In the genomic region with DNA sequence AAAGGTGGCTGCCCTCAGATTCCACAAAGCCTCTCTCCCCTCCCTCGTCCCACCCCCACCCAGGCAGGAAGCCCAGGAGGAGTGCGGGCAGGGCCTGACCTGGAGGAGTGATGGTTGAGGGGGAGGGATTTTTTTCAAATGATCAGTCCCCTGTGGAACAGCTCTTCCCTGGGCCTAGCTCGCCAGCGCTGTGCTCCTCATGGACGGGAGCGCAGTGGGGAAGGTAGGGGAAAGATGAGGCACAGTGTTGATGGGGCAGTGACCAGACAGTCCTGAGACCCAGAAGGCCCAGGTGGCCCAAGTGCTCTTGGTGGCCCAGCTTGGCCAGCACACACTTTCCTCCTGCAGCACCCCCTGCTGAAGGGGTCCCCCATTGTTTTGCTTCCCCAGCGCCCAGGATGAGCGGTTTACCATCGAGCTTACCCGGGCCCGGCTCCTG, we compare ENCODE assay signal across 23 cellular contexts. TPM values are rescaled to one million over a fixed set of nuclear protein-coding genes. Genes with fewer than 3 reads are reported as not detected.
DNase-seq lines count a peak whose midpoint lies in the region; ATAC-seq, FAIRE-seq and TF ChIP-seq lines count a peak whose summit lies in the region.
"Had no signal": no experiment of that assay in that cellular context is flagged by ENCODE, and none has a peak within 500 bp of the region (broad histone marks: within the 10 kb centered on the region; RNA-seq: fewer than 3 reads in every experiment).

No MANE protein-coding gene starts in this region.

- no peaks in the 10 kb centered on the region for H3K36me3 Mint-ChIP-seq in activated naive CD4-positive, alpha-beta T cell treated with anti-CD3 and anti-CD28 coated beads, Interleukin-2, amount 50 U/mL, for 24 hours
- H3K36me3 Mint-ChIP-seq in activated naive CD4-positive, alpha-beta T cell treated with anti-CD3 and anti-CD28 coated beads, Interleukin-2, amount 10 ng/mL, durations not matched to agents 7 days and 5 days: peaks cover 13% of the 10 kb centered on the region

- H2BK5ac ChIP-seq in H1 (ENCODE audit: low read depth, low read length): no peak overlapping the region

- ATAC-seq in right lobe of liver (peak in 1 of 4 donors; percentile 1), HG03521 (IDR thresholded peaks at IDR 0.05; ENCODE audit: unreplicated experiment) (no peak), HG02973 (IDR thresholded peaks at IDR 0.05; ENCODE audit: unreplicated experiment) (no peak)
- ATAC-seq: CD8-positive, alpha-beta T cell had no signal

- H3K9ac ChIP-seq in H1 (replicated peaks in 1 of 4; ENCODE audit: extremely low read depth in 1 of 4, low read depth in 3 of 4, low read length in 3 of 4): no peak overlapping the region

- H4K20me1 ChIP-seq in H1 (replicated peaks in 1 of 2; ENCODE audit: control insufficient read depth in 1 of 2, insufficient read depth in 2 of 2, low read length in 2 of 2): peaks cover 0 to 3% of the 10 kb centered on the region in 2 experiments

- TF ChIP-seq POLR2A in H1 (IDR thresholded peaks at IDR 0.05; ENCODE audit: control extremely low read depth in 1 of 2, low read depth in 2 of 2, low read length in 2 of 2) (no peak), right lobe of liver (IDR thresholded peaks at IDR 0.05) (no peak)

- H3K4me1 Mint-ChIP-seq in activated naive CD4-positive, alpha-beta T cell treated with anti-CD3 and anti-CD28 coated beads, Interleukin-2, amount 50 U/mL, for 24 hours: peaks cover 34% of the 10 kb centered on the region
- peaks cover 38% of the 10 kb centered on the region for H3K4me1 Mint-ChIP-seq in activated naive CD4-positive, alpha-beta T cell treated with anti-CD3 and anti-CD28 coated beads, Interleukin-2, amount 10 ng/mL, durations not matched to agents 7 days and 5 days

- H3K27ac ChIP-seq in H1 (ENCODE audit: low read depth, low read length) (no peak overlapping the region), right lobe of liver (peak overlapping the region in 2 of 3 donors; percentile 27 to 96)
- H3K27ac ChIP-seq: Peyer's patch, SJSA1 had no signal

- no peaks in the 10 kb centered on the region for H3K9me3 ChIP-seq in H1 (ENCODE audit: insufficient read depth in 2 of 2, low read depth in 1 of 2, low read length in 1 of 2)
- no peaks in the 10 kb centered on the region for H3K9me3 ChIP-seq in right lobe of liver
- H3K9me3 ChIP-seq: MG63, Peyer's patch had no signal

- TF ChIP-seq RAD21 in H1 (IDR thresholded peaks at IDR 0.05 in 1 of 2, conservative IDR thresholded peaks at IDR 0.05 in 1 of 2; ENCODE audit: low read depth in 2 of 2, low read length in 2 of 2): no peak

- POLR2A ChIA-PET in H1 (lab: Charles Lee; ENCODE audit: partially characterized antibody): interaction anchor here (0.6 to 2.6 kb wide), 6 partner anchors 8 to 190 kb away, joined by 3 to 11 read pairs (median 4); partner anchors contain the start of genes FBXO24 and LRCH4

- no peak for FAIRE-seq in H1 (lab: Jason Lieb, UNC)
- FAIRE-seq: G401.6, H54 had no signal

- no peak overlapping the region for H3K18ac ChIP-seq in H1 (ENCODE audit: extremely low read depth, low read length)

- H2BK120ac ChIP-seq in H1 (replicated peaks; ENCODE audit: low read depth, low read length): no peak overlapping the region

- H3K4ac ChIP-seq in H1 (replicated peaks; ENCODE audit: insufficient read length, low read depth, low read length): no peak overlapping the region

- TF ChIP-seq CTCF in H1 (IDR thresholded peaks at IDR 0.05; ENCODE audit: control extremely low read depth in 1 of 3, insufficient read depth in 1 of 3, low read depth in 1 of 3, low read length in 3 of 3) (no peak), right lobe of liver (IDR thresholded peaks at IDR 0.05) (no peak)

- no peak overlapping the region for H3K4me3 Mint-ChIP-seq in activated naive CD4-positive, alpha-beta T cell treated with anti-CD3 and anti-CD28 coated beads, Interleukin-2, amount 50 U/mL, for 24 hours
- no peak overlapping the region for H3K4me3 Mint-ChIP-seq in activated naive CD4-positive, alpha-beta T cell treated with anti-CD3 and anti-CD28 coated beads, Interleukin-2, amount 10 ng/mL, durations not matched to agents 7 days and 5 days
- H3K4me3 Mint-ChIP-seq: CD8-positive, alpha-beta T cell; HFFc6 had no signal

- H3K4me2 ChIP-seq in H1 (ENCODE audit: insufficient read depth in 1 of 2, low read depth in 2 of 2, low read length in 2 of 2): no peak overlapping the region

- peak overlapping the region; percentile 65 for H3K27ac Mint-ChIP-seq in activated naive CD4-positive, alpha-beta T cell treated with anti-CD3 and anti-CD28 coated beads, Interleukin-2, amount 50 U/mL, for 24 hours
- no peak overlapping the region for H3K27ac Mint-ChIP-seq in activated naive CD4-positive, alpha-beta T cell treated with anti-CD3 and anti-CD28 coated beads, Interleukin-2, amount 10 ng/mL, durations not matched to agents 7 days and 5 days
- H3K27ac Mint-ChIP-seq: HFFc6 had no signal

- no peak for DNase-seq in activated naive CD4-positive, alpha-beta T cell treated with anti-CD3 and anti-CD28 coated beads, Interleukin-2, amount 10 ng/mL, durations not matched to agents 7 days and 5 days
- no peak for DNase-seq in H1 (ENCODE audit: low read depth in 1 of 2, low spot score in 2 of 2)
- peak in 2 of 3 donors; percentile 42 to 82 for DNase-seq in right lobe of liver
- no peak for DNase-seq in HPDE6-E6E7 (ENCODE audit: extremely low spot score)
- DNase-seq: 8988T; C1 segment of cervical spinal cord; CD8-positive, alpha-beta T cell; HFFc6; MG63; NCI-H1417; NCI-H1694 treated with DMSO at 0.1 percent for 48 hours; NCI-H2081 treated with DMSO at 0.1 percent for 48 hours; NCI-H2171 treated with DMSO at 0.1 percent for 48 hours; NCI-H524 treated with DMSO at 0.1 percent for 48 hours; NCI-H82; Peyer's patch had no signal

- no peak overlapping the region for H2BK20ac ChIP-seq in H1 (ENCODE audit: low read length)

- H2AFZ ChIP-seq in H1 (ENCODE audit: low read length): no peak overlapping the region

- no peaks in the 10 kb centered on the region for H3K79me2 ChIP-seq in H1 (ENCODE audit: control insufficient read depth in 1 of 2, insufficient read depth in 2 of 2, low read length in 2 of 2)

- no peak for TF ChIP-seq EP300 in H1 (IDR thresholded peaks at IDR 0.05; ENCODE audit: borderline replicate concordance in 1 of 2, low read depth in 2 of 2, low read length in 2 of 2)

- peaks cover 2% of the 10 kb centered on the region; the same call in 1 of the 2 replicates for H3K79me1 ChIP-seq in H1 (ENCODE audit: low read depth, low read length)

- H3K9me3 Mint-ChIP-seq in activated naive CD4-positive, alpha-beta T cell treated with anti-CD3 and anti-CD28 coated beads, Interleukin-2, amount 50 U/mL, for 24 hours: no peaks in the 10 kb centered on the region
- H3K9me3 Mint-ChIP-seq in activated naive CD4-positive, alpha-beta T cell treated with anti-CD3 and anti-CD28 coated beads, Interleukin-2, amount 10 ng/mL, durations not matched to agents 7 days and 5 days: no peaks in the 10 kb centered on the region
- H3K9me3 Mint-ChIP-seq: CD8-positive, alpha-beta T cell; HFFc6 had no signal

- H3K4me3 ChIP-seq in H1 (ENCODE audit: extremely low read depth in 1 of 4, insufficient read depth in 2 of 4, low read depth in 3 of 4, low read length in 4 of 4) (no peak overlapping the region), right lobe of liver (no peak overlapping the region)
- H3K4me3 ChIP-seq: MG63, Peyer's patch, SJSA1 had no signal

- H3K27me3 ChIP-seq in H1 (replicated peaks in 1 of 4; ENCODE audit: control insufficient read depth in 3 of 4, extremely low read depth in 1 of 4, insufficient read depth in 3 of 4, low read length in 3 of 4) (no peaks in the 10 kb centered on the region; a peak in 1 of 7 replicates), right lobe of liver (no peaks in the 10 kb centered on the region)
- H3K27me3 ChIP-seq: MG63, Peyer's patch had no signal

- H3K36me3 ChIP-seq in H1 (ENCODE audit: control insufficient read depth in 2 of 4, insufficient read depth in 4 of 4, low read length in 3 of 4) (no peaks in the 10 kb centered on the region), right lobe of liver (peaks cover 0 to 44% (median 20%) of the 10 kb centered on the region in 4 donors)
- H3K36me3 ChIP-seq: MG63 had no signal

- H2BK12ac ChIP-seq in H1 (ENCODE audit: low read depth, low read length): 0 out of 2 replicates have a peak overlapping the region, but pooled peaks have one; percentile 60

- no peak overlapping the region for H3K23ac ChIP-seq in H1 (ENCODE audit: insufficient read length)

- intact Hi-C loops in right lobe of liver (cut with DNase I): loop anchor here in 1 of 2 donors (10.0 kb wide), 1 partner anchor 130 kb away; the partner anchor contains the start of gene GIGYF1

- H3K14ac ChIP-seq in H1 (ENCODE audit: insufficient read length): no peak overlapping the region

- no peak overlapping the region for H3K56ac ChIP-seq in H1 (replicated peaks; ENCODE audit: insufficient read length, low read depth, low read length)

- peaks cover 7% of the 10 kb centered on the region; the same call in 1 of the 2 replicates for H3K23me2 ChIP-seq in H1 (ENCODE audit: low read depth, low read length)

- 87% methylated on average over 11 of the region's 11 CpGs; no CpG with 5 or more reads in 1 of the 2 experiments for WGBS in H1 (ENCODE audit: extremely low coverage in 1 of 2, insufficient coverage in 1 of 2, insufficient read length in 1 of 2, insufficient replicate concordance in 2 of 2, low coverage in 1 of 2, low lambda C conversion rate in 2 of 2, missing lambda C conversion rate in 1 of 2), 2 experiments
- 52% methylated on average over 3 of the region's 11 CpGs for WGBS in right lobe of liver (ENCODE audit: insufficient coverage, low coverage, low lambda C conversion rate, missing lambda C conversion rate)

- H4K91ac ChIP-seq in H1 (replicated peaks; ENCODE audit: insufficient read length, low read length): no peak overlapping the region

- H3K4me1 ChIP-seq in H1 (replicated peaks in 1 of 4; ENCODE audit: control insufficient read depth in 3 of 4, insufficient read depth in 4 of 4, low read length in 3 of 4) (peaks cover 0 to 23% (median 9%) of the 10 kb centered on the region in 4 experiments; a peak in 6 of 7 replicates), right lobe of liver (peaks cover 0 to 61% (median 28%) of the 10 kb centered on the region in 4 donors)

- H2BK15ac ChIP-seq in H1 (ENCODE audit: low read length): no peak overlapping the region

- peak overlapping the region; percentile 30; the same call in 1 of the 2 replicates for H4K8ac ChIP-seq in H1 (ENCODE audit: extremely low read depth, insufficient read depth, low read length)

- no peak overlapping the region for H2AK5ac ChIP-seq in H1 (ENCODE audit: low read depth, low read length)

- no peaks in the 10 kb centered on the region for H3K27me3 Mint-ChIP-seq in activated naive CD4-positive, alpha-beta T cell treated with anti-CD3 and anti-CD28 coated beads, Interleukin-2, amount 50 U/mL, for 24 hours
- peaks cover 14% of the 10 kb centered on the region for H3K27me3 Mint-ChIP-seq in activated naive CD4-positive, alpha-beta T cell treated with anti-CD3 and anti-CD28 coated beads, Interleukin-2, amount 10 ng/mL, durations not matched to agents 7 days and 5 days

- CTCF ChIA-PET in activated naive CD4-positive, alpha-beta T cell treated with anti-CD3 and anti-CD28 coated beads, Interleukin-2, amount 10 ng/mL, durations not matched to agents 7 days and 5 days (lab: Charles Lee): interaction anchor here (1.1 to 11.5 kb wide), 11 partner anchors 10 to 161 kb away, joined by 3 to 130 read pairs (median 6); partner anchors contain the start of genes FBXO24 and LRCH4
- CTCF ChIA-PET in H1 (lab: Charles Lee; ENCODE audit: partially characterized antibody): interaction anchor here (0.6 to 12.7 kb wide), 26 partner anchors 9 to 164 kb away, joined by 3 to 341 read pairs (median 6); partner anchors contain the start of genes AGFG2, FBXO24, LRCH4 and MOSPD3

- no peak overlapping the region for H4K5ac ChIP-seq in H1 (ENCODE audit: insufficient read length, low read depth, low read length)

RNA-seq across cellular contexts. Expression of gene SAP25, which starts 8.5 kb away (rescaled TPM):
- 5.4 and 5.8 TPM in 2 replicates for total RNA-seq in H1 (2021; fragmentation: NEBNext Ultra II Directional; extraction: Animal tissue kit (Norgen Biotek cat#: 25700))
- 3.6 and 8.2 TPM in 2 replicates for polyA plus RNA-seq in H1 (2011; rRNA removed)
- 2.3 TPM for polyA plus RNA-seq in H1 (2011; cell fraction: cytosol; rRNA removed)
- polyA plus RNA-seq in H1 (2011; cell fraction: nucleus; rRNA removed): 33.0 TPM
- 4.8 to 6.4 TPM (median 5.3 TPM) in 4 replicates for polyA plus RNA-seq in H1 (2012, experiment 1 of 2)
- polyA plus RNA-seq in H1 (2012, experiment 2 of 2): 4.1 TPM
- 5.7 TPM for polyA plus RNA-seq in H1 (2013, experiment 1 of 2)
- 4.9 TPM for polyA plus RNA-seq in H1 (2013, experiment 2 of 2)
- polyA minus RNA-seq in H1 (2011; rRNA and poly(A)+ RNA removed): not detected in 2 replicates
- not detected for polyA minus RNA-seq in H1 (2011; cell fraction: cytosol; rRNA and poly(A)+ RNA removed)
- 3.1 TPM for polyA minus RNA-seq in H1 (2011; cell fraction: nucleus; rRNA and poly(A)+ RNA removed)
- total RNA-seq in right lobe of liver: 1 to 10 TPM in 3 of 6 experiments, under 1 TPM in 1, not detected in 2; 0.53 to 4.5 (median 2.2) TPM
- total RNA-seq: LHCN-M2, SJSA1 had no signal

RNA-seq across cellular contexts. Expression of gene LRCH4, which starts 20.8 kb away (rescaled TPM):
- total RNA-seq in H1 (2021; fragmentation: NEBNext Ultra II Directional; extraction: Animal tissue kit (Norgen Biotek cat#: 25700)): 34.5 and 36.6 TPM in 2 replicates
- polyA plus RNA-seq in H1 (2011; rRNA removed): 15.5 and 36.5 TPM in 2 replicates
- 14.3 TPM for polyA plus RNA-seq in H1 (2011; cell fraction: cytosol; rRNA removed)
- 126 TPM for polyA plus RNA-seq in H1 (2011; cell fraction: nucleus; rRNA removed)
- 16.5 to 30.3 TPM (median 28.4 TPM) in 4 replicates for polyA plus RNA-seq in H1 (2012, experiment 1 of 2)
- polyA plus RNA-seq in H1 (2012, experiment 2 of 2): 20.6 TPM
- 30.9 TPM for polyA plus RNA-seq in H1 (2013, experiment 1 of 2)
- 27.8 TPM for polyA plus RNA-seq in H1 (2013, experiment 2 of 2)
- polyA minus RNA-seq in H1 (2011; rRNA and poly(A)+ RNA removed): 10.6 and 13.2 TPM in 2 replicates
- 26.1 TPM for polyA minus RNA-seq in H1 (2011; cell fraction: cytosol; rRNA and poly(A)+ RNA removed)
- polyA minus RNA-seq in H1 (2011; cell fraction: nucleus; rRNA and poly(A)+ RNA removed): 45.6 TPM
- 10 to 100 TPM; 19.5 to 39.1 (median 24.7) TPM for total RNA-seq in right lobe of liver

RNA-seq across cellular contexts. Expression of gene FBXO24, which starts 21.0 kb away (rescaled TPM):
- 0.35 and 0.59 TPM in 2 replicates for total RNA-seq in H1 (2021; fragmentation: NEBNext Ultra II Directional; extraction: Animal tissue kit (Norgen Biotek cat#: 25700))
- 0.57 and 0.83 TPM in 2 replicates for polyA plus RNA-seq in H1 (2011; rRNA removed)
- polyA plus RNA-seq in H1 (2011; cell fraction: cytosol; rRNA removed): 0.57 TPM
- 1.4 TPM for polyA plus RNA-seq in H1 (2011; cell fraction: nucleus; rRNA removed)
- 0.80 to 1.5 TPM (median 1.1 TPM) in 4 replicates for polyA plus RNA-seq in H1 (2012, experiment 1 of 2)
- polyA plus RNA-seq in H1 (2012, experiment 2 of 2): 0.17 TPM
- 0.39 TPM for polyA plus RNA-seq in H1 (2013, experiment 1 of 2)
- 0.28 TPM for polyA plus RNA-seq in H1 (2013, experiment 2 of 2)
- 0.66 and 0.95 TPM in 2 replicates for polyA minus RNA-seq in H1 (2011; rRNA and poly(A)+ RNA removed)
- polyA minus RNA-seq in H1 (2011; cell fraction: cytosol; rRNA and poly(A)+ RNA removed): not detected
- polyA minus RNA-seq in H1 (2011; cell fraction: nucleus; rRNA and poly(A)+ RNA removed): 0.30 TPM
- total RNA-seq in right lobe of liver: 1 to 10 TPM in 1 of 6 experiments, under 1 TPM in 5; 0.25 to 1.0 (median 0.45) TPM

RNA-seq across cellular contexts. Expression of gene AGFG2, which starts 26.1 kb away (rescaled TPM):
- 7.6 TPM in 2 replicates for total RNA-seq in H1 (2021; fragmentation: NEBNext Ultra II Directional; extraction: Animal tissue kit (Norgen Biotek cat#: 25700))
- 11.2 and 15.9 TPM in 2 replicates for polyA plus RNA-seq in H1 (2011; rRNA removed)
- 8.7 TPM for polyA plus RNA-seq in H1 (2011; cell fraction: cytosol; rRNA removed)
- 18.2 TPM for polyA plus RNA-seq in H1 (2011; cell fraction: nucleus; rRNA removed)
- polyA plus RNA-seq in H1 (2012, experiment 1 of 2): 5.8 to 9.2 TPM (median 6.5 TPM) in 4 replicates
- polyA plus RNA-seq in H1 (2012, experiment 2 of 2): 4.1 TPM
- polyA plus RNA-seq in H1 (2013, experiment 1 of 2): 2.6 TPM
- 3.0 TPM for polyA plus RNA-seq in H1 (2013, experiment 2 of 2)
- 7.0 and 7.5 TPM in 2 replicates for polyA minus RNA-seq in H1 (2011; rRNA and poly(A)+ RNA removed)
- 12.4 TPM for polyA minus RNA-seq in H1 (2011; cell fraction: cytosol; rRNA and poly(A)+ RNA removed)
- 13.5 TPM for polyA minus RNA-seq in H1 (2011; cell fraction: nucleus; rRNA and poly(A)+ RNA removed)
- 10 to 100 TPM; 52.9 to 86.3 (median 69.8) TPM for total RNA-seq in right lobe of liver

RNA-seq across cellular contexts. Expression of gene PCOLCE, which starts 37.0 kb away (rescaled TPM):
- total RNA-seq in H1 (2021; fragmentation: NEBNext Ultra II Directional; extraction: Animal tissue kit (Norgen Biotek cat#: 25700)): 69.2 and 70.6 TPM in 2 replicates
- polyA plus RNA-seq in H1 (2011; rRNA removed): 21.5 and 46.6 TPM in 2 replicates
- polyA plus RNA-seq in H1 (2011; cell fraction: cytosol; rRNA removed): 26.8 TPM
- polyA plus RNA-seq in H1 (2011; cell fraction: nucleus; rRNA removed): 126 TPM
- 80.3 to 96.2 TPM (median 87.0 TPM) in 4 replicates for polyA plus RNA-seq in H1 (2012, experiment 1 of 2)
- polyA plus RNA-seq in H1 (2012, experiment 2 of 2): 81.2 TPM
- polyA plus RNA-seq in H1 (2013, experiment 1 of 2): 132 TPM
- 122 TPM for polyA plus RNA-seq in H1 (2013, experiment 2 of 2)
- polyA minus RNA-seq in H1 (2011; rRNA and poly(A)+ RNA removed): 7.8 and 13.1 TPM in 2 replicates
- polyA minus RNA-seq in H1 (2011; cell fraction: cytosol; rRNA and poly(A)+ RNA removed): 27.5 TPM
- 29.2 TPM for polyA minus RNA-seq in H1 (2011; cell fraction: nucleus; rRNA and poly(A)+ RNA removed)
- total RNA-seq in right lobe of liver: 10 to 100 TPM; 10.9 to 48.5 (median 23.6) TPM

Comparison
In these comparisons a context has a peak if more than half of its experiments do, and no peak if none do; other contexts are left out.
1. DNase-seq: peak in right lobe of liver (2 of 3); none in activated naive CD4-positive, alpha-beta T cell treated with anti-CD3 and anti-CD28 coated beads, Interleukin-2, amount 10 ng/mL, durations not matched to agents 7 days and 5 days (single experiment), H1 (0 of 2) and HPDE6-E6E7 (single experiment).